1 cellular context compared by ENCODE assay signal in the genomic region with DNA sequence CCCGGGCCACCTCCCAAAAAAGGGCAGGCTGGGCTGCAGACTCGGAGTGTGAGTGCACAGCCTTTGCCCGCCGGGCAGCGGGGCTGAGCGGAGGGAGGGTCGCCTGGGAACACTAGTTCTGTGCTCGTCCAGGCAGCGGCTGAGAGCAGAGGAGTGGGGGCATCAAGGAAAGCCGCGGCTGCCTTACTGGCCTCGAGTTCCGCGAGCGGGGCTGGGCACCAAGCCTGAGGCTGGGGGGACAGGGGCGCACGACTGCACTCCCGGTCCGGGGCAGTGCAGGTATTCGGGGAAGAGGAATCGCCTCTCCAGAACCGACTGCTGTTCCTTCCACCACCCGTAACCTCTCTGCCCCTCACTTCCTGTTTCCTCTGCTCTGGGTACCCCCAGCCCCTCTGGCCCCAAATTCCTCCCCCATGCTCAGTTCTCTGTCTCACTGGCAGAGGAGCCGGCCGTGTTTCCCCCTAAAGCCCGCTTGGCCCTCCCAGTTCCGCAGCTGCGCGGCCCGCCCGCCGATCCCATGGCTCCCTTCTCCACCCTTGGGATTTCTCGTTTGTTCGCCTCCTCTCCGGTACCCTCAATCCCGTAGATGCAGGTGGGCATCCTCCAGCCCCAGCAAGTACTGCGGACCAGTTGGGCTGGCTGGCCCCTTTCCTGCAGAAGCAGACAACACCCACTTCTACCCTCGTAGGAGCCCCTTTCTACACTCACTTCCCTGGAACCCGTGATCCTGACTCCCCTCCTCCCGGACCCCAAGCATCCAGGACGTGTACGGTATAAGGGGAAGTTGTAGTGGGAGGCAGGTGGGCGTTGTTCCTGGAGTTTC.
TF ChIP-seq lines count a peak whose summit lies in the region.

No MANE protein-coding gene starts in this region.

TF ChIP-seq in A549, 52 proteins besides CTCF, POLR2A, EP300 and RAD21 (continued from another document):
- TF ChIP-seq, protein P1, sequence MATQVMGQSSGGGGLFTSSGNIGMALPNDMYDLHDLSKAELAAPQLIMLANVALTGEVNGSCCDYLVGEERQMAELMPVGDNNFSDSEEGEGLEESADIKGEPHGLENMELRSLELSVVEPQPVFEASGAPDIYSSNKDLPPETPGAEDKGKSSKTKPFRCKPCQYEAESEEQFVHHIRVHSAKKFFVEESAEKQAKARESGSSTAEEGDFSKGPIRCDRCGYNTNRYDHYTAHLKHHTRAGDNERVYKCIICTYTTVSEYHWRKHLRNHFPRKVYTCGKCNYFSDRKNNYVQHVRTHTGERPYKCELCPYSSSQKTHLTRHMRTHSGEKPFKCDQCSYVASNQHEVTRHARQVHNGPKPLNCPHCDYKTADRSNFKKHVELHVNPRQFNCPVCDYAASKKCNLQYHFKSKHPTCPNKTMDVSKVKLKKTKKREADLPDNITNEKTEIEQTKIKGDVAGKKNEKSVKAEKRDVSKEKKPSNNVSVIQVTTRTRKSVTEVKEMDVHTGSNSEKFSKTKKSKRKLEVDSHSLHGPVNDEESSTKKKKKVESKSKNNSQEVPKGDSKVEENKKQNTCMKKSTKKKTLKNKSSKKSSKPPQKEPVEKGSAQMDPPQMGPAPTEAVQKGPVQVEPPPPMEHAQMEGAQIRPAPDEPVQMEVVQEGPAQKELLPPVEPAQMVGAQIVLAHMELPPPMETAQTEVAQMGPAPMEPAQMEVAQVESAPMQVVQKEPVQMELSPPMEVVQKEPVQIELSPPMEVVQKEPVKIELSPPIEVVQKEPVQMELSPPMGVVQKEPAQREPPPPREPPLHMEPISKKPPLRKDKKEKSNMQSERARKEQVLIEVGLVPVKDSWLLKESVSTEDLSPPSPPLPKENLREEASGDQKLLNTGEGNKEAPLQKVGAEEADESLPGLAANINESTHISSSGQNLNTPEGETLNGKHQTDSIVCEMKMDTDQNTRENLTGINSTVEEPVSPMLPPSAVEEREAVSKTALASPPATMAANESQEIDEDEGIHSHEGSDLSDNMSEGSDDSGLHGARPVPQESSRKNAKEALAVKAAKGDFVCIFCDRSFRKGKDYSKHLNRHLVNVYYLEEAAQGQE (IDR thresholded peaks at IDR 0.05), result no peak
- TF ChIP-seq SMC3 (IDR thresholded peaks at IDR 0.05) (no peak), KDM1A (IDR thresholded peaks at IDR 0.05; ENCODE audit: low read depth) (no peak)
